Comparison of ENCODE assay signal across 14 cellular contexts in the genomic region with DNA sequence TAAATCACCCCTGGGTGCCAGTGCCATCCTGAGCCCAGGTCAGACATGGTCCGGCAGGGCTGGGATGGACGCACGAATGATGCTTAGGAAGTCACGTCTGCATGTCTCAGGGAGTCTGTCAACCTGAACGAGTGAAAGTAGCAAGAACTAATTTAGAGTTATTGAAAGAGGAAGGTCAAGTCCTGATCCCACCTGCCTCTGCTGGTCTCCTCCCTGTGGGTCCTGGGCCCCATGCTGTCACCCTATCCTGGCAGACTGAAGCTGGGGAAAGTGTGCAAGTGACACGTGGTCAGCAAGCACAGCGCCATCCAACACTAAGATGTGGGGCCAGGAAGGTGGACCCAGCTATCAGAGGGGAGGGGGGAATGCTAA. TPM values are rescaled to one million over a fixed set of nuclear protein-coding genes. Genes with fewer than 3 reads are reported as not detected.
DNase-seq lines count a peak whose midpoint lies in the region; ATAC-seq and TF ChIP-seq lines count a peak whose summit lies in the region.
"Had no signal": no experiment of that assay in that cellular context is flagged by ENCODE, and none has a peak within 500 bp of the region (broad histone marks: within the 10 kb centered on the region; RNA-seq: fewer than 3 reads in every experiment).

No MANE protein-coding gene starts in this region.

- H3K36me3 Mint-ChIP-seq in activated T-cell treated with anti-CD3 and anti-CD28 coated beads, Interleukin-2, amount 50 U/mL, for 24 hours (ENCODE audit: low read depth): no peaks in the 10 kb centered on the region
- no peaks in the 10 kb centered on the region for H3K36me3 Mint-ChIP-seq in endodermal cell (ENCODE audit: low read depth)
- H3K36me3 Mint-ChIP-seq: CD8-positive, alpha-beta T cell had no signal

- no peak overlapping the region for H3K14ac ChIP-seq in neuronal stem cell (ENCODE audit: low read length)

- TF ChIP-seq CTCF in endodermal cell (conservative IDR thresholded peaks at IDR 0.05): no peak

- peak overlapping the region; percentile 13 for H3K18ac ChIP-seq in neuronal stem cell (ENCODE audit: low read length)

- H4K8ac ChIP-seq in neuronal stem cell (ENCODE audit: low read depth, low read length): no peak overlapping the region

- H3K9ac ChIP-seq in neuronal stem cell (ENCODE audit: low read depth, low read length, poor library complexity): no peak overlapping the region
- H3K9ac ChIP-seq in endodermal cell (ENCODE audit: extremely low read depth, low read length, poor library complexity, severe bottlenecking): no peak overlapping the region
- H3K9ac ChIP-seq: SK-N-SH had no signal

- H3K27ac ChIP-seq in neuronal stem cell (replicated peaks; ENCODE audit: low read length) (no peak overlapping the region), endodermal cell (ENCODE audit: low read depth, low read length) (no peak overlapping the region)
- H3K27ac ChIP-seq: HL-60, transverse colon had no signal

- peak; percentile 53 for ATAC-seq in GM18517 (IDR thresholded peaks at IDR 0.05; ENCODE audit: unreplicated experiment)
- ATAC-seq in GM21515 (IDR thresholded peaks at IDR 0.05; ENCODE audit: unreplicated experiment): peak; percentile 54
- peak; percentile 44 for ATAC-seq in HG03103 (IDR thresholded peaks at IDR 0.05; ENCODE audit: low read depth, unreplicated experiment)
- ATAC-seq: CD8-positive, alpha-beta T cell had no signal

- DNase-seq in neuronal stem cell (ENCODE audit: low spot score) (no peak), endodermal cell (no peak), SKM-1 (lab: John Stamatoyannopoulos, UW; ENCODE audit: unreplicated experiment) (no peak)
- no peak for DNase-seq in activated T-cell treated with anti-CD3 and anti-CD28 coated beads, Interleukin-2, amount 50 U/mL, for 24 hours
- DNase-seq in effector CD4-positive, alpha-beta T cell: no peak
- DNase-seq: MM.1S, SK-N-SH, transverse colon had no signal

- H3K4me2 ChIP-seq in neuronal stem cell (ENCODE audit: insufficient read depth, low read length, poor library complexity, severe bottlenecking): no peak overlapping the region
- H3K4me2 ChIP-seq: SK-N-SH had no signal

- no peak overlapping the region for H4K91ac ChIP-seq in neuronal stem cell (ENCODE audit: low read depth, low read length, poor library complexity)

- H3K9me3 ChIP-seq in neuronal stem cell (replicated peaks in 1 of 2; ENCODE audit: control insufficient read depth in 2 of 2, insufficient read depth in 1 of 2, low read depth in 1 of 2, low read length in 2 of 2): no peaks in the 10 kb centered on the region
- H3K9me3 ChIP-seq in endodermal cell (ENCODE audit: control insufficient read depth, low read length): no peaks in the 10 kb centered on the region
- H3K9me3 ChIP-seq: SK-N-SH, transverse colon had no signal

- H3K4me3 Mint-ChIP-seq in activated T-cell treated with anti-CD3 and anti-CD28 coated beads, Interleukin-2, amount 50 U/mL, for 24 hours: no peak overlapping the region
- no peak overlapping the region for H3K4me3 Mint-ChIP-seq in endodermal cell
- H3K4me3 Mint-ChIP-seq: CD8-positive, alpha-beta T cell; central memory CD8-positive, alpha-beta T cell had no signal

- peaks cover 20% of the 10 kb centered on the region for H3K27me3 Mint-ChIP-seq in activated T-cell treated with anti-CD3 and anti-CD28 coated beads, Interleukin-2, amount 50 U/mL, for 24 hours
- peaks cover 40% of the 10 kb centered on the region for H3K27me3 Mint-ChIP-seq in endodermal cell (ENCODE audit: insufficient read depth)

- H2AK5ac ChIP-seq in neuronal stem cell (ENCODE audit: low read depth, low read length): no peak overlapping the region

- H3K4me1 ChIP-seq in neuronal stem cell (ENCODE audit: control insufficient read depth in 2 of 2, insufficient read depth in 1 of 2, low read depth in 1 of 2, low read length in 2 of 2) (peaks cover 0 to 5% of the 10 kb centered on the region in 2 donors), endodermal cell (ENCODE audit: control insufficient read depth, insufficient read depth, low read length) (no peaks in the 10 kb centered on the region)

- no peak overlapping the region for H3K4me3 ChIP-seq in neuronal stem cell (ENCODE audit: low read length in 2 of 2)
- H3K4me3 ChIP-seq in endodermal cell (ENCODE audit: low read length): no peak overlapping the region
- H3K4me3 ChIP-seq: transverse colon had no signal

- H3K4ac ChIP-seq in neuronal stem cell (ENCODE audit: low read length): no peak overlapping the region

- H3K79me1 ChIP-seq in neuronal stem cell (ENCODE audit: low read depth, low read length): peaks cover 2% of the 10 kb centered on the region

- no peak overlapping the region for H2BK120ac ChIP-seq in neuronal stem cell (ENCODE audit: low read depth, low read length)

- WGBS in neuronal stem cell (ENCODE audit: extremely low coverage in 2 of 2, insufficient read length in 2 of 2, insufficient replicate concordance in 1 of 2), 2 donors: no CpG with 5 or more reads among the region's 7 CpGs
- WGBS in endodermal cell (ENCODE audit: insufficient coverage in 1 of 2, insufficient read length in 1 of 2), 2 experiments: 91 to 92% methylated on average over 5 to 7 of the region's 7 CpGs

- H3K27me3 ChIP-seq in neuronal stem cell (ENCODE audit: control insufficient read depth in 3 of 3, insufficient read depth in 3 of 3, low read depth in 1 of 3, low read length in 3 of 3) (peaks cover 0 to 69% (median 6%) of the 10 kb centered on the region in 3 experiments), endodermal cell (ENCODE audit: control insufficient read depth, insufficient read depth, low read length, poor library complexity, severe bottlenecking) (peaks cover 22% of the 10 kb centered on the region)

- H2BK5ac ChIP-seq in neuronal stem cell (ENCODE audit: low read length): no peak overlapping the region

- H3K4me1 Mint-ChIP-seq in activated T-cell treated with anti-CD3 and anti-CD28 coated beads, Interleukin-2, amount 50 U/mL, for 24 hours (ENCODE audit: low read depth): peaks cover 12% of the 10 kb centered on the region
- peaks cover 16% of the 10 kb centered on the region for H3K4me1 Mint-ChIP-seq in endodermal cell
- H3K4me1 Mint-ChIP-seq: central memory CD8-positive, alpha-beta T cell had no signal

- H3K9me3 Mint-ChIP-seq in activated T-cell treated with anti-CD3 and anti-CD28 coated beads, Interleukin-2, amount 50 U/mL, for 24 hours: no peaks in the 10 kb centered on the region
- no peaks in the 10 kb centered on the region for H3K9me3 Mint-ChIP-seq in endodermal cell
- H3K9me3 Mint-ChIP-seq: CD8-positive, alpha-beta T cell; central memory CD8-positive, alpha-beta T cell had no signal

- no peak overlapping the region for H2BK12ac ChIP-seq in neuronal stem cell (ENCODE audit: low read length)

- H3K23ac ChIP-seq in neuronal stem cell (ENCODE audit: low read depth, low read length, poor library complexity): no peak overlapping the region

- no peak overlapping the region for H2BK15ac ChIP-seq in neuronal stem cell (ENCODE audit: low read length)

- no peak overlapping the region for H2AFZ ChIP-seq in neuronal stem cell (ENCODE audit: low read length)

- no peak overlapping the region for H3K27ac Mint-ChIP-seq in activated T-cell treated with anti-CD3 and anti-CD28 coated beads, Interleukin-2, amount 50 U/mL, for 24 hours
- H3K27ac Mint-ChIP-seq in endodermal cell: no peak overlapping the region
- H3K27ac Mint-ChIP-seq: CD8-positive, alpha-beta T cell had no signal

- H3K36me3 ChIP-seq in neuronal stem cell (replicated peaks in 1 of 2; ENCODE audit: control insufficient read depth in 2 of 2, insufficient read depth in 2 of 2, low read length in 2 of 2) (no peaks in the 10 kb centered on the region), endodermal cell (ENCODE audit: control insufficient read depth, insufficient read depth, low read length) (no peaks in the 10 kb centered on the region)
- H3K36me3 ChIP-seq: transverse colon had no signal

RNA-seq across cellular contexts. Expression of a gene that starts 26.1 kb away (rescaled TPM):
- 0.70 TPM for polyA plus RNA-seq in neuronal stem cell (2013, experiment 1 of 2)
- 0.89 TPM for polyA plus RNA-seq in neuronal stem cell (2013, experiment 2 of 2)
- total RNA-seq in endodermal cell: under 1 TPM; 0.13 to 0.53 TPM
- 1.1 TPM for polyA plus RNA-seq in endodermal cell (2013, experiment 1 of 2)
- 0.87 TPM for polyA plus RNA-seq in endodermal cell (2013, experiment 2 of 2)
- total RNA-seq: CD8-positive, alpha-beta T cell had no signal
